ENCODE assay signal across 14 cellular contexts in the genomic region with DNA sequence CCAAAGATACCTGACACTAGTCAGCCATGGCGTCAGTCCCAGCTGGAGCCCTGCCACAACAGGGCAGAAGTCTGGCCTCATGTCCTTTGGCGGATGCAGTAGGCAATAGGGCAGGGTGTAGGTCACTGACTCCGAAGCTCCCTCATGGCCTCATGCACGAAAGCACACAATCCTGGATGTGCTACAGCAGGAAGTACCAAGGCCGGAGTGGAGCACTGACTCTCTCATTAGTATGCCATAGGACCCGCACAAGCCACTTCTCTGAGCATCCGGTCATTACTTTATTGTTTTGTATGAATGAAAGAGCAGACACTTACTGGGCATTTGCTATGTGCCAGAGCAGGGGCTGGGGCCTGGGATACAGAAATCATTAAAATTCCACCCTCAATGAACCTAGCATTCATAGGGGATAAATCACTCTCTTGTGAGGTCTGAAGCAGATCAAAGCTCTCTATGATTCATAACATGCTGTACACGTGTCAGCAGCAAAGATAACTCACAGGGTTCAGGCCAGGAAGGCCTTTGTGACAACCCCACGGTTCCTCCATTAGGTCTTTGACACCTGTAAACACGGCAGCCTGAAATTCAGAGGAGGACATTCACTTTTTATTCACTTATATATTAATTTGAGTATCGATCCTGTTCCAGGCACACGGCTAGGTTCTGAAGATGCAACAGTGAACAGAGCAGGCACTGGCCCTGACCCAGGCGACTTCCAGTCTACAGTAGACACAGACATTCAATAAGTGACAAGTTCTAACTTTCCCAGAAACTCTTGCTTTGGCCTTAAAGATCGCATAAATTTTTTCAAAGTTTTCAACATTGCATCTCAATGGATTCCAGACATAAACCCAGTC.
DNase-seq lines count a peak whose midpoint lies in the region; ATAC-seq lines count a peak whose summit lies in the region.
"Had no signal": no experiment of that assay in that cellular context is flagged by ENCODE, and none has a peak within 500 bp of the region (broad histone marks: within the 10 kb centered on the region; RNA-seq: fewer than 3 reads in every experiment).

No MANE protein-coding gene starts in this region.

- no peaks in the 10 kb centered on the region for H3K4me1 Mint-ChIP-seq in activated CD4-positive, alpha-beta memory T cell treated with anti-CD3 and anti-CD28 coated beads for 36 hours (ENCODE audit: low read depth)
- H3K4me1 Mint-ChIP-seq: activated naive CD8-positive, alpha-beta T cell treated with anti-CD3 and anti-CD28 coated beads, Interleukin-2, amount 10 ng/mL, durations not matched to agents 7 days and 5 days; B cell had no signal

- CTCF ChIA-PET in activated CD4-positive, alpha-beta memory T cell treated with anti-CD3 and anti-CD28 coated beads for 36 hours (lab: Charles Lee): no interaction called here

- no peaks in the 10 kb centered on the region for H3K9me3 Mint-ChIP-seq in activated CD4-positive, alpha-beta memory T cell treated with anti-CD3 and anti-CD28 coated beads for 36 hours

- ATAC-seq in GM21360 (IDR thresholded peaks at IDR 0.05; ENCODE audit: unreplicated experiment): no peak
- ATAC-seq in HG02885 (IDR thresholded peaks at IDR 0.05; ENCODE audit: poor library complexity, unreplicated experiment): no peak

- DNase-seq in ACHN (peak; percentile 19), HS-5 (ENCODE audit: low read depth) (peak; percentile 41), amniotic stem cell (lab: John Stamatoyannopoulos, UW) (peak; percentile 11), iris pigment epithelial cell (ENCODE audit: low read depth) (peak; percentile 83)
- no peak for DNase-seq in activated CD4-positive, alpha-beta memory T cell treated with anti-CD3 and anti-CD28 coated beads for 36 hours
- no peak for DNase-seq in stimulated activated CD4-positive, alpha-beta T cell treated with anti-CD3 and anti-CD28 coated beads, Interleukin-4, amount 100 ng/mL, for 4 hours
- DNase-seq: activated CD4-positive, CD25-positive, alpha-beta regulatory T cell; activated naive CD8-positive, alpha-beta T cell treated with anti-CD3 and anti-CD28 coated beads, Interleukin-2, amount 10 ng/mL, durations not matched to agents 7 days and 5 days; immature natural killer cell; stimulated activated CD4-positive, alpha-beta T cell treated with anti-CD3 and anti-CD28 coated beads, Interleukin-15, amount 100 ng/mL, for 24 hours; thyroid gland had no signal

- in situ Hi-C loops in ACHN (cut with HindIII; ENCODE audit: low pct_ligation_motif_present, low pct_unique_long_range_greater_than_20kb, low sequenced_read_pairs): no loop called here

- intact Hi-C loops in activated CD4-positive, alpha-beta memory T cell treated with anti-CD3 and anti-CD28 coated beads for 36 hours (cut with micrococcal nuclease): no loop called here

- peaks cover 7% of the 10 kb centered on the region for H3K27me3 Mint-ChIP-seq in activated CD4-positive, alpha-beta memory T cell treated with anti-CD3 and anti-CD28 coated beads for 36 hours

- no peak overlapping the region for H3K4me3 Mint-ChIP-seq in activated CD4-positive, alpha-beta memory T cell treated with anti-CD3 and anti-CD28 coated beads for 36 hours
- H3K4me3 Mint-ChIP-seq: activated naive CD8-positive, alpha-beta T cell treated with anti-CD3 and anti-CD28 coated beads, Interleukin-2, amount 10 ng/mL, durations not matched to agents 7 days and 5 days; B cell; immature natural killer cell had no signal

- H3K36me3 Mint-ChIP-seq in activated CD4-positive, alpha-beta memory T cell treated with anti-CD3 and anti-CD28 coated beads for 36 hours: no peaks in the 10 kb centered on the region
- H3K36me3 Mint-ChIP-seq: activated naive CD8-positive, alpha-beta T cell treated with anti-CD3 and anti-CD28 coated beads, Interleukin-2, amount 10 ng/mL, durations not matched to agents 7 days and 5 days; immature natural killer cell had no signal

- POLR2A ChIA-PET in activated CD4-positive, alpha-beta memory T cell treated with anti-CD3 and anti-CD28 coated beads for 36 hours (lab: Charles Lee): no interaction called here

- no peak overlapping the region for H3K27ac Mint-ChIP-seq in activated CD4-positive, alpha-beta memory T cell treated with anti-CD3 and anti-CD28 coated beads for 36 hours
- H3K27ac Mint-ChIP-seq: activated naive CD8-positive, alpha-beta T cell treated with anti-CD3 and anti-CD28 coated beads, Interleukin-2, amount 10 ng/mL, durations not matched to agents 7 days and 5 days; B cell; immature natural killer cell had no signal

Comparison
In these comparisons a context has a peak if more than half of its experiments do, and no peak if none do; other contexts are left out.
1. DNase-seq: peak in ACHN (single experiment), HS-5 (single experiment), amniotic stem cell (single experiment) and iris pigment epithelial cell (single experiment); none in activated CD4-positive, alpha-beta memory T cell treated with anti-CD3 and anti-CD28 coated beads for 36 hours (single experiment) and stimulated activated CD4-positive, alpha-beta T cell treated with anti-CD3 and anti-CD28 coated beads, Interleukin-4, amount 100 ng/mL, for 4 hours (0 of 2).